ENCODE assay signal across 15 cellular contexts in genomic region chr1:207852576-207853371, GRCh38. TPM values are rescaled to one million over a fixed set of nuclear protein-coding genes. Genes with fewer than 3 reads are reported as not detected.
DNase-seq lines count a peak whose midpoint lies in the region; ATAC-seq and TF ChIP-seq lines count a peak whose summit lies in the region.
"Had no signal": no experiment of that assay in that cellular context is flagged by ENCODE, and none has a peak within 500 bp of the region (broad histone marks: within the 10 kb centered on the region; RNA-seq: fewer than 3 reads in every experiment).

No MANE protein-coding gene starts in this region.

- no peaks in the 10 kb centered on the region for H3K9me2 ChIP-seq in Karpas-422 (replicated peaks; ENCODE audit: insufficient read depth, low read length)

- H3K27ac ChIP-seq in psoas muscle: peak overlapping the region; percentile 59
- no peak overlapping the region for H3K27ac ChIP-seq in Karpas-422 (ENCODE audit: low read length)
- H3K27ac ChIP-seq: foreskin keratinocyte had no signal

- POLR2A ChIA-PET in activated CD4-positive, alpha-beta T cell treated with anti-CD3 and anti-CD28 coated beads for 36 hours (lab: Charles Lee): no interaction called here

- H3K9ac ChIP-seq in Karpas-422 (ENCODE audit: low read length): no peak overlapping the region

- ATAC-seq in psoas muscle: no peak
- ATAC-seq in HG03442 (IDR thresholded peaks at IDR 0.05; ENCODE audit: unreplicated experiment): no peak
- no peak for ATAC-seq in activated CD4-positive, alpha-beta T cell treated with anti-CD3 and anti-CD28 coated beads for 36 hours
- ATAC-seq: foreskin keratinocyte, GM12878 had no signal

- H4K20me1 ChIP-seq in Karpas-422 (ENCODE audit: insufficient read depth, low read depth, low read length): no peaks in the 10 kb centered on the region

- no peak overlapping the region for H3K4me2 ChIP-seq in Karpas-422 (ENCODE audit: low read depth, low read length, poor library complexity, severe bottlenecking)

- TF ChIP-seq CTCF in CD14-positive monocyte (IDR thresholded peaks at IDR 0.05): no peak
- TF ChIP-seq CTCF in psoas muscle (IDR thresholded peaks at IDR 0.05): no peak

- H3K4me3 Mint-ChIP-seq in CD14-positive monocyte: peak overlapping the region in 1 of 2 donors; percentile 46
- H3K4me3 Mint-ChIP-seq in dendritic cell treated with granulocyte-macrophage colony-stimulating factor and Interleukin-4, amounts not matched to agents 40 ng/mL and 50 ng/mL, for 4 days: no peak overlapping the region
- H3K4me3 Mint-ChIP-seq in activated CD4-positive, alpha-beta T cell treated with anti-CD3 and anti-CD28 coated beads for 36 hours: no peak overlapping the region

- no peaks in the 10 kb centered on the region for H3K9me3 ChIP-seq in psoas muscle
- no peaks in the 10 kb centered on the region for H3K9me3 ChIP-seq in Karpas-422 (ENCODE audit: low read length)
- H3K9me3 ChIP-seq: MG63 had no signal

- H3K27ac Mint-ChIP-seq in CD14-positive monocyte: peak overlapping the region; percentile 86 to 98 (median 93)
- peak overlapping the region; percentile 79 for H3K27ac Mint-ChIP-seq in dendritic cell treated with granulocyte-macrophage colony-stimulating factor and Interleukin-4, amounts not matched to agents 40 ng/mL and 50 ng/mL, for 4 days
- no peak overlapping the region for H3K27ac Mint-ChIP-seq in activated CD4-positive, alpha-beta T cell treated with anti-CD3 and anti-CD28 coated beads for 36 hours
- H3K27ac Mint-ChIP-seq: activated T-helper 2 cell treated with anti-CD3 and anti-CD28 coated beads, Interferon-gamma antibody, Interleukin-2, Interleukin-4, amounts not matched to agents 10 μg/mL and 5 μg/mL and 100 μg/mL, durations not matched to agents 14 hours and 24 hours and 36 hours had no signal

- peaks cover 45 to 58% of the 10 kb centered on the region in 2 donors for H3K36me3 Mint-ChIP-seq in CD14-positive monocyte
- H3K36me3 Mint-ChIP-seq in dendritic cell treated with granulocyte-macrophage colony-stimulating factor and Interleukin-4, amounts not matched to agents 40 ng/mL and 50 ng/mL, for 4 days (ENCODE audit: low read depth): peaks cover 54% of the 10 kb centered on the region
- H3K36me3 Mint-ChIP-seq in activated CD4-positive, alpha-beta T cell treated with anti-CD3 and anti-CD28 coated beads for 36 hours (ENCODE audit: low read depth): peaks cover 31% of the 10 kb centered on the region

- DNase-seq in CD14-positive monocyte (ENCODE audit: low spot score) (no peak), GDM1 (lab: John Stamatoyannopoulos, UW) (peak; percentile 57), psoas muscle (no peak), Karpas-422 (no peak)
- DNase-seq in activated CD4-positive, alpha-beta T cell treated with anti-CD3 and anti-CD28 coated beads for 36 hours: no peak
- DNase-seq: activated CD4-positive, alpha-beta T cell treated with anti-CD3 and anti-CD28 coated beads for 1 hour; EL; foreskin keratinocyte; MG63; NCI-H2029; NCI-H69 had no signal

- 47 to 61% (median 47%) methylated on average over 9 of the region's 9 CpGs for WGBS in psoas muscle, 3 donors

- H3K4me1 Mint-ChIP-seq in CD14-positive monocyte: peaks cover 78% of the 10 kb centered on the region
- H3K4me1 Mint-ChIP-seq in dendritic cell treated with granulocyte-macrophage colony-stimulating factor and Interleukin-4, amounts not matched to agents 40 ng/mL and 50 ng/mL, for 4 days (ENCODE audit: low read depth): peaks cover 87% of the 10 kb centered on the region
- H3K4me1 Mint-ChIP-seq in activated CD4-positive, alpha-beta T cell treated with anti-CD3 and anti-CD28 coated beads for 36 hours: peaks cover 81% of the 10 kb centered on the region

- no peaks in the 10 kb centered on the region for H3K27me3 ChIP-seq in psoas muscle (ENCODE audit: insufficient read depth in 3 of 3, low read length in 2 of 3)
- no peaks in the 10 kb centered on the region for H3K27me3 ChIP-seq in Karpas-422 (ENCODE audit: low read length)
- H3K27me3 ChIP-seq: foreskin keratinocyte, MG63 had no signal

- CTCF ChIA-PET in activated CD4-positive, alpha-beta T cell treated with anti-CD3 and anti-CD28 coated beads for 36 hours (lab: Charles Lee): interaction anchor here (1.9 kb wide), 1 partner anchor 9 kb away, joined by 10 read pairs; no protein-coding TSS in a partner anchor

- H3K36me3 ChIP-seq in psoas muscle (ENCODE audit: insufficient read depth in 1 of 2, low read depth in 1 of 2): no peaks in the 10 kb centered on the region
- H3K36me3 ChIP-seq in Karpas-422 (ENCODE audit: insufficient read depth, low read length): peaks cover 8% of the 10 kb centered on the region

- H3K9me3 Mint-ChIP-seq in CD14-positive monocyte: no peaks in the 10 kb centered on the region
- H3K9me3 Mint-ChIP-seq in dendritic cell treated with granulocyte-macrophage colony-stimulating factor and Interleukin-4, amounts not matched to agents 40 ng/mL and 50 ng/mL, for 4 days: no peaks in the 10 kb centered on the region
- H3K9me3 Mint-ChIP-seq in activated CD4-positive, alpha-beta T cell treated with anti-CD3 and anti-CD28 coated beads for 36 hours (ENCODE audit: low read depth): no peaks in the 10 kb centered on the region
- H3K9me3 Mint-ChIP-seq: activated T-helper 2 cell treated with anti-CD3 and anti-CD28 coated beads, Interferon-gamma antibody, Interleukin-2, Interleukin-4, amounts not matched to agents 10 μg/mL and 5 μg/mL and 100 μg/mL, durations not matched to agents 14 hours and 24 hours and 36 hours had no signal

- no peak overlapping the region for H2AFZ ChIP-seq in Karpas-422 (ENCODE audit: low read length)

- intact Hi-C loops in CD14-positive monocyte (cut with micrococcal nuclease): loop anchor here in 1 of 2 donors (1.0 kb wide), 1 partner anchor 10 kb away; no protein-coding TSS in a partner anchor
- intact Hi-C loops in dendritic cell treated with granulocyte-macrophage colony-stimulating factor and Interleukin-4, amounts not matched to agents 40 ng/mL and 50 ng/mL, for 4 days (cut with micrococcal nuclease): no loop called here
- intact Hi-C loops in psoas muscle (cut with DNase I): no loop called here
- intact Hi-C loops in activated CD4-positive, alpha-beta T cell treated with anti-CD3 and anti-CD28 coated beads for 36 hours (cut with DNase I, micrococcal nuclease): no loop called here

- H3K4me3 ChIP-seq in psoas muscle: no peak overlapping the region
- H3K4me3 ChIP-seq in Karpas-422 (ENCODE audit: low read length): no peak overlapping the region
- H3K4me3 ChIP-seq: GM12878, MG63 had no signal

- peaks cover 98% of the 10 kb centered on the region for H3K79me2 ChIP-seq in Karpas-422 (ENCODE audit: low read length)

- H3K4me1 ChIP-seq in psoas muscle (peaks cover 78% of the 10 kb centered on the region), Karpas-422 (ENCODE audit: low read length) (peaks cover 14% of the 10 kb centered on the region)

- H3K27me3 Mint-ChIP-seq in CD14-positive monocyte (ENCODE audit: low read depth in 3 of 3): no peaks in the 10 kb centered on the region
- H3K27me3 Mint-ChIP-seq in dendritic cell treated with granulocyte-macrophage colony-stimulating factor and Interleukin-4, amounts not matched to agents 40 ng/mL and 50 ng/mL, for 4 days: no peaks in the 10 kb centered on the region
- no peaks in the 10 kb centered on the region for H3K27me3 Mint-ChIP-seq in activated CD4-positive, alpha-beta T cell treated with anti-CD3 and anti-CD28 coated beads for 36 hours

RNA-seq across cellular contexts. Expression of gene CD34, which starts 58.2 kb away (rescaled TPM):
- polyA plus RNA-seq in CD14-positive monocyte (not detected), psoas muscle (10 to 100 TPM; 14.4 to 25.0 (median 21.1) TPM)
- 10 to 100 TPM; 15.7 to 61.1 (median 20.9) TPM for total RNA-seq in psoas muscle
- 0.04 TPM in 1 of 2 replicates, not detected in the other for total RNA-seq in Karpas-422 (2014; rRNA removed; shearing (Covaris generic); ENCODE audit: low replicate concordance)
- total RNA-seq in activated CD4-positive, alpha-beta T cell treated with anti-CD3 and anti-CD28 coated beads for 36 hours: under 1 TPM; 0.02 to 0.04 TPM
- total RNA-seq: activated T-helper 2 cell treated with anti-CD3 and anti-CD28 coated beads, Interferon-gamma antibody, Interleukin-2, Interleukin-4, amounts not matched to agents 10 μg/mL and 5 μg/mL and 100 μg/mL, durations not matched to agents 14 hours and 24 hours and 36 hours had no signal

Comparison
In these comparisons a context has a peak if more than half of its experiments do, and no peak if none do; other contexts are left out.
1. RNA of gene CD34, which starts 58.2 kb away (total RNA-seq): 15.7 to 61.1 TPM in psoas muscle; 0.04 TPM in Karpas-422 and 0.02 to 0.04 TPM in activated CD4-positive, alpha-beta T cell treated with anti-CD3 and anti-CD28 coated beads for 36 hours; every median in the first group is over 10 times any median in the second.